Comparison of ENCODE assay signal across 11 cellular contexts in genomic region chr2:85470850-85471800, GRCh38. TPM values are rescaled to one million over a fixed set of nuclear protein-coding genes. Genes with fewer than 3 reads are reported as not detected.
DNase-seq lines count a peak whose midpoint lies in the region; ATAC-seq and TF ChIP-seq lines count a peak whose summit lies in the region.
"Had no signal": no experiment of that assay in that cellular context is flagged by ENCODE, and none has a peak within 500 bp of the region (broad histone marks: within the 10 kb centered on the region; RNA-seq: fewer than 3 reads in every experiment).

No MANE protein-coding gene starts in this region.

- H3K9ac ChIP-seq in parathyroid adenoma, result no peak overlapping the region

- H3K4me1 ChIP-seq in Peyer's patch (peaks cover 0 to 25% (median 0%) of the 10 kb centered on the region in 4 donors), foreskin keratinocyte (peaks cover 10% of the 10 kb centered on the region), parathyroid adenoma (peaks cover 27% of the 10 kb centered on the region)

- TF ChIP-seq POLR2A in Peyer's patch (IDR thresholded peaks at IDR 0.05), result peak in 1 of 2 donors; percentile 48

- TF ChIP-seq CTCF in Peyer's patch (IDR thresholded peaks at IDR 0.05), result no peak
- TF ChIP-seq CTCF in foreskin keratinocyte (conservative IDR thresholded peaks at IDR 0.05), result no peak
- TF ChIP-seq CTCF in parathyroid adenoma (IDR thresholded peaks at IDR 0.05), result no peak

- H3K4me3 ChIP-seq in Peyer's patch (no peak overlapping the region), parathyroid adenoma (ENCODE audit: low read depth, low read length) (peak overlapping the region; percentile 51)

- H3K4me2 ChIP-seq in parathyroid adenoma (ENCODE audit: low read length), result peak overlapping the region; percentile 65

- no peaks in the 10 kb centered on the region for H3K79me2 ChIP-seq in parathyroid adenoma

- ATAC-seq in foreskin keratinocyte (peak; percentile 90), GM19467 (IDR thresholded peaks at IDR 0.05; ENCODE audit: unreplicated experiment) (no peak)

- H3K36me3 ChIP-seq in Peyer's patch, result no peaks in the 10 kb centered on the region
- no peaks in the 10 kb centered on the region for H3K36me3 ChIP-seq in parathyroid adenoma (ENCODE audit: control insufficient read depth, insufficient read depth, low read length)

- no peaks in the 10 kb centered on the region for H3K27me3 ChIP-seq in Peyer's patch
- H3K27me3 ChIP-seq in foreskin keratinocyte, result no peaks in the 10 kb centered on the region
- H3K27me3 ChIP-seq in parathyroid adenoma (ENCODE audit: control insufficient read depth, insufficient read depth, low read length), result no peaks in the 10 kb centered on the region

- DNase-seq in ELF-1 (ENCODE audit: low read depth, low spot score) (peak; percentile 61), Peyer's patch (peak in 2 of 3 donors; percentile 61 to 85), foreskin keratinocyte (peak; percentile 52 to 77), SHP77 treated with DMSO at 0.1 percent for 48 hours (lab: John Stamatoyannopoulos, UW) (no peak), AG20443 (ENCODE audit: low spot score) (no peak), DMS114 treated with DMSO at 0.1 percent for 48 hours (lab: John Stamatoyannopoulos, UW; ENCODE audit: unreplicated experiment) (no peak)
- DNase-seq: NCI-H774; stimulated activated CD4-positive, alpha-beta T cell treated with anti-CD3 and anti-CD28 coated beads, Interleukin-2, amount 100 ng/mL, for 24 hours had no signal

- H3K27ac ChIP-seq in Peyer's patch (peak overlapping the region in 3 of 4 donors; percentile 39 to 84 (median 72)), foreskin keratinocyte (no peak overlapping the region), parathyroid adenoma (peak overlapping the region; percentile 91)

- H3K9me3 ChIP-seq in Peyer's patch, result no peaks in the 10 kb centered on the region
- H3K9me3 ChIP-seq in parathyroid adenoma (ENCODE audit: control insufficient read depth, low read length), result no peaks in the 10 kb centered on the region

- peak overlapping the region; percentile 65 for H2AFZ ChIP-seq in parathyroid adenoma

RNA-seq across cellular contexts. Expression of gene SH2D6, which starts 52.6 kb away (rescaled TPM):
- total RNA-seq in Peyer's patch, result 10 to 100 TPM; 12.4 to 38.0 (median 15.2) TPM
- 0.25 TPM in 1 of 2 replicates, not detected in the other for total RNA-seq in foreskin keratinocyte
- 0.11 and 0.13 TPM in 2 replicates for polyA plus RNA-seq in foreskin keratinocyte
- total RNA-seq: urinary bladder had no signal

Comparison
In these comparisons a context has a peak if more than half of its experiments do, and no peak if none do; other contexts are left out.
1. DNase-seq: peak in ELF-1 (single experiment), Peyer's patch (2 of 3) and foreskin keratinocyte (2 of 2); none in SHP77 treated with DMSO at 0.1 percent for 48 hours (single experiment), AG20443 (single experiment) and DMS114 treated with DMSO at 0.1 percent for 48 hours (single experiment).
2. RNA of gene SH2D6, which starts 52.6 kb away (total RNA-seq): 12.4 to 38.0 TPM in Peyer's patch; 0.25 TPM in foreskin keratinocyte; every median in the first group is over 10 times any median in the second.